ENCODE assay signal across 21 cellular contexts in genomic region chr18:55327454-55327853, GRCh38.
A peak's percentile ranks its signal among the peaks of the same experiment; 100 is the strongest.
DNase-seq lines count a peak whose midpoint lies in the region; ATAC-seq, FAIRE-seq and TF ChIP-seq lines count a peak whose summit lies in the region.
"Had no signal": no experiment of that assay in that cellular context is flagged by ENCODE, and none has a peak within 500 bp of the region (broad histone marks: within the 10 kb centered on the region; RNA-seq: fewer than 3 reads in every experiment).

No MANE protein-coding gene starts in this region.

- H3K9me3 ChIP-seq in left ventricle myocardium inferior (replicated peaks) (no peaks in the 10 kb centered on the region), right cardiac atrium (ENCODE audit: control insufficient read depth, low read length) (no peaks in the 10 kb centered on the region), gastrocnemius medialis (no peaks in the 10 kb centered on the region)
- H3K9me3 ChIP-seq: right lobe of liver had no signal

- peak; percentile 15 for FAIRE-seq in endometrium (lab: Jason Lieb, UNC)
- FAIRE-seq: RCC 7860 had no signal

- H3K4me3 Mint-ChIP-seq in activated T-cell treated with anti-CD3 and anti-CD28 coated beads, Interleukin-2, amount 50 U/mL, for 24 hours, result no peak overlapping the region
- H3K4me3 Mint-ChIP-seq: activated CD8-positive, alpha-beta T cell treated with anti-CD3 and anti-CD28 coated beads, Interleukin-2, amount 10 ng/mL, durations not matched to agents 7 days and 5 days; activated T-cell treated with anti-CD3 and anti-CD28 coated beads, Interleukin-2, amount 50 U/mL, for 4 hours; CD8-positive, alpha-beta memory T cell; stimulated activated naive B cell treated with anti-CD40 and anti-IgM and Interleukin-4, amounts not matched to agents 10 μg/mL and 1 μg/mL and 100 μg/mL, for 72 hours; T-helper 2 cell treated with Interferon-gamma antibody and Interleukin-4, amounts not matched to agents 5 μg/mL and 100 μg/mL, for 36 hours had no signal

- no peaks in the 10 kb centered on the region for H3K9me3 Mint-ChIP-seq in activated T-cell treated with anti-CD3 and anti-CD28 coated beads, Interleukin-2, amount 50 U/mL, for 24 hours
- H3K9me3 Mint-ChIP-seq: activated T-cell treated with anti-CD3 and anti-CD28 coated beads, Interleukin-2, amount 50 U/mL, for 4 hours; stimulated activated naive B cell treated with anti-CD40 and anti-IgM and Interleukin-4, amounts not matched to agents 10 μg/mL and 1 μg/mL and 100 μg/mL, for 72 hours; T-helper 2 cell treated with Interferon-gamma antibody and Interleukin-4, amounts not matched to agents 5 μg/mL and 100 μg/mL, for 36 hours had no signal

- in situ Hi-C loops in gastrocnemius medialis (cut with MboI; ENCODE audit: low sequenced_read_pairs in 4 of 4), result loop anchor here (10.0 to 25.0 kb wide), 4 partner anchors 77 to 1235 kb away; partner anchors contain the start of gene TCF4 (in 3 of the 4)

- H3K27me3 Mint-ChIP-seq in activated T-cell treated with anti-CD3 and anti-CD28 coated beads, Interleukin-2, amount 50 U/mL, for 24 hours, result peaks cover 35% of the 10 kb centered on the region
- H3K27me3 Mint-ChIP-seq: stimulated activated naive B cell treated with anti-CD40 and anti-IgM and Interleukin-4, amounts not matched to agents 10 μg/mL and 1 μg/mL and 100 μg/mL, for 72 hours had no signal

- no peak for TF ChIP-seq CTCF in left ventricle myocardium inferior (IDR thresholded peaks at IDR 0.05; ENCODE audit: borderline replicate concordance)
- no peak for TF ChIP-seq CTCF in gastrocnemius medialis (IDR thresholded peaks at IDR 0.05 in 4 of 5, conservative IDR thresholded peaks at IDR 0.05 in 1 of 5)

- H3K4me1 ChIP-seq in left ventricle myocardium inferior (peaks cover 75% of the 10 kb centered on the region), right cardiac atrium (ENCODE audit: control insufficient read depth, insufficient read depth, low read length) (no peaks in the 10 kb centered on the region), gastrocnemius medialis (peaks cover 45 to 58% of the 10 kb centered on the region in 2 donors)

- DNase-seq in left ventricle myocardium inferior, result no peak
- no peak for DNase-seq in right cardiac atrium
- no peak for DNase-seq in gastrocnemius medialis
- no peak for DNase-seq in AG08396 (ENCODE audit: low spot score)
- no peak for DNase-seq in activated T-cell treated with anti-CD3 and anti-CD28 coated beads, Interleukin-2, amount 50 U/mL, for 24 hours
- DNase-seq in medulla oblongata (ENCODE audit: extremely low spot score), result no peak
- DNase-seq: activated CD8-positive, alpha-beta T cell treated with anti-CD3 and anti-CD28 coated beads, Interleukin-2, amount 10 ng/mL, durations not matched to agents 7 days and 5 days; activated naive CD4-positive, alpha-beta T cell treated with anti-CD3 and anti-CD28 coated beads, Interleukin-2, amount 50 U/mL, for 16 hours; activated T-cell treated with anti-CD3 and anti-CD28 coated beads, Interleukin-2, amount 50 U/mL, for 4 hours; CD8-positive, alpha-beta memory T cell; cortex of kidney; foreskin melanocyte; MM.1S; NCI-H1436 treated with DMSO at 0.1 percent for 48 hours; right lobe of liver; stimulated activated naive B cell treated with anti-CD40 and anti-IgM and Interleukin-4, amounts not matched to agents 10 μg/mL and 1 μg/mL and 100 μg/mL, for 72 hours had no signal

- no peak overlapping the region for H3K27ac Mint-ChIP-seq in activated T-cell treated with anti-CD3 and anti-CD28 coated beads, Interleukin-2, amount 50 U/mL, for 24 hours
- H3K27ac Mint-ChIP-seq: activated CD8-positive, alpha-beta T cell treated with anti-CD3 and anti-CD28 coated beads, Interleukin-2, amount 10 ng/mL, durations not matched to agents 7 days and 5 days; CD8-positive, alpha-beta memory T cell; T-helper 2 cell treated with Interferon-gamma antibody and Interleukin-4, amounts not matched to agents 5 μg/mL and 100 μg/mL, for 36 hours had no signal

- TF ChIP-seq POLR2A in gastrocnemius medialis (IDR thresholded peaks at IDR 0.05), result no peak

- intact Hi-C loops in left ventricle myocardium inferior (cut with micrococcal nuclease), result no loop called here
- intact Hi-C loops in right cardiac atrium (cut with DNase I), result loop anchor here in 2 of 4 donors (10.0 kb wide), 2 partner anchors 77 to 93 kb away; no protein-coding TSS in a partner anchor
- intact Hi-C loops in gastrocnemius medialis (cut with DNase I; ENCODE audit: low total_unique reads), result no loop called here

- no peaks in the 10 kb centered on the region for H3K36me3 ChIP-seq in left ventricle myocardium inferior
- H3K36me3 ChIP-seq in gastrocnemius medialis, result no peaks in the 10 kb centered on the region
- H3K36me3 ChIP-seq: right lobe of liver had no signal

- H3K4me1 Mint-ChIP-seq in activated T-cell treated with anti-CD3 and anti-CD28 coated beads, Interleukin-2, amount 50 U/mL, for 24 hours (ENCODE audit: low read depth), result no peaks in the 10 kb centered on the region
- H3K4me1 Mint-ChIP-seq: CD8-positive, alpha-beta memory T cell had no signal

- whole genome bisulfite sequencing in right cardiac atrium, result 87% methylated on average over 1 of the region's 1 CpG

- H3K36me3 Mint-ChIP-seq in activated T-cell treated with anti-CD3 and anti-CD28 coated beads, Interleukin-2, amount 50 U/mL, for 24 hours (ENCODE audit: low read depth), result no peaks in the 10 kb centered on the region
- H3K36me3 Mint-ChIP-seq: CD8-positive, alpha-beta memory T cell; stimulated activated naive B cell treated with anti-CD40 and anti-IgM and Interleukin-4, amounts not matched to agents 10 μg/mL and 1 μg/mL and 100 μg/mL, for 72 hours had no signal

- no peak for ATAC-seq in right cardiac atrium
- ATAC-seq in gastrocnemius medialis, result no peak
- ATAC-seq in HG02588 (IDR thresholded peaks at IDR 0.05; ENCODE audit: unreplicated experiment), result no peak
- ATAC-seq: activated CD8-positive, alpha-beta T cell treated with anti-CD3 and anti-CD28 coated beads, Interleukin-2, amount 10 ng/mL, durations not matched to agents 7 days and 5 days; activated T-cell treated with anti-CD3 and anti-CD28 coated beads, Interleukin-2, amount 50 U/mL, for 4 hours had no signal

- H3K4me3 ChIP-seq in left ventricle myocardium inferior (no peak overlapping the region), right cardiac atrium (ENCODE audit: low read length) (no peak overlapping the region), gastrocnemius medialis (no peak overlapping the region)
- H3K4me3 ChIP-seq: right lobe of liver had no signal

- H3K27ac ChIP-seq in left ventricle myocardium inferior (replicated peaks) (peak overlapping the region; percentile 98), right cardiac atrium (ENCODE audit: low read length) (no peak overlapping the region), gastrocnemius medialis (peak overlapping the region; percentile 63 to 95 (median 93))
- H3K27ac ChIP-seq: HL-60, right lobe of liver had no signal

- H3K27me3 ChIP-seq in left ventricle myocardium inferior (ENCODE audit: low read depth), result no peaks in the 10 kb centered on the region
- H3K27me3 ChIP-seq in right cardiac atrium (ENCODE audit: control insufficient read depth, insufficient read depth), result no peaks in the 10 kb centered on the region
- no peaks in the 10 kb centered on the region for H3K27me3 ChIP-seq in gastrocnemius medialis
- H3K27me3 ChIP-seq: right lobe of liver had no signal
